ENCODE assay signal across 1 cellular context in the genomic region with DNA sequence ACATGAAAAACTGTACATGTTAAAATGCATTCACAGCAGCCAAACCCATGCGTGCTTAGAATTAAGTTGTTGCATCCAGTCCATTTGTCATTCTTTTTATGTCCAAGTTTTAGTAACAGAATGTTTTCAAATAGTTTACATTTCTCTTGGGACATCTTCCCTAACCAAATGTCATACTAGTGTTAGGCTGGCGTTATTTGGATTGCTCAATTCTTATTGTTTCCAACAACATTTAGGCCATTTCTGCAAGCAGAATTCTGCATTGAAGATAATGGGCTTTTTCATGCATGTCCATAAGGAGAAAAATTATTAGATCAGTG.
TF ChIP-seq lines count a peak whose summit lies in the region.

No MANE protein-coding gene starts in this region.

TF ChIP-seq in HepG2, 621 proteins besides CTCF, POLR2A, EP300 and RAD21 (continued from another document):
- TF ChIP-seq, protein P1, sequence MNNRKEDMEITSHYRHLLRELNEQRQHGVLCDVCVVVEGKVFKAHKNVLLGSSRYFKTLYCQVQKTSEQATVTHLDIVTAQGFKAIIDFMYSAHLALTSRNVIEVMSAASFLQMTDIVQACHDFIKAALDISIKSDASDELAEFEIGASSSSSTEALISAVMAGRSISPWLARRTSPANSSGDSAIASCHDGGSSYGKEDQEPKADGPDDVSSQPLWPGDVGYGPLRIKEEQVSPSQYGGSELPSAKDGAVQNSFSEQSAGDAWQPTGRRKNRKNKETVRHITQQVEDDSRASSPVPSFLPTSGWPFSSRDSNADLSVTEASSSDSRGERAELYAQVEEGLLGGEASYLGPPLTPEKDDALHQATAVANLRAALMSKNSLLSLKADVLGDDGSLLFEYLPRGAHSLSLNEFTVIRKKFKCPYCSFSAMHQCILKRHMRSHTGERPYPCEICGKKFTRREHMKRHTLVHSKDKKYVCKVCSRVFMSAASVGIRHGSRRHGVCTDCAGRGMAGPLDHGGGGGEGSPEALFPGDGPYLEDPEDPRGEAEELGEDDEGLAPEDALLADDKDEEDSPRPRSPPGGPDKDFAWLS (CRISPR knock-in tag; IDR thresholded peaks at IDR 0.05; ENCODE audit: borderline replicate concordance), result no peak
- TF ChIP-seq, protein P2, sequence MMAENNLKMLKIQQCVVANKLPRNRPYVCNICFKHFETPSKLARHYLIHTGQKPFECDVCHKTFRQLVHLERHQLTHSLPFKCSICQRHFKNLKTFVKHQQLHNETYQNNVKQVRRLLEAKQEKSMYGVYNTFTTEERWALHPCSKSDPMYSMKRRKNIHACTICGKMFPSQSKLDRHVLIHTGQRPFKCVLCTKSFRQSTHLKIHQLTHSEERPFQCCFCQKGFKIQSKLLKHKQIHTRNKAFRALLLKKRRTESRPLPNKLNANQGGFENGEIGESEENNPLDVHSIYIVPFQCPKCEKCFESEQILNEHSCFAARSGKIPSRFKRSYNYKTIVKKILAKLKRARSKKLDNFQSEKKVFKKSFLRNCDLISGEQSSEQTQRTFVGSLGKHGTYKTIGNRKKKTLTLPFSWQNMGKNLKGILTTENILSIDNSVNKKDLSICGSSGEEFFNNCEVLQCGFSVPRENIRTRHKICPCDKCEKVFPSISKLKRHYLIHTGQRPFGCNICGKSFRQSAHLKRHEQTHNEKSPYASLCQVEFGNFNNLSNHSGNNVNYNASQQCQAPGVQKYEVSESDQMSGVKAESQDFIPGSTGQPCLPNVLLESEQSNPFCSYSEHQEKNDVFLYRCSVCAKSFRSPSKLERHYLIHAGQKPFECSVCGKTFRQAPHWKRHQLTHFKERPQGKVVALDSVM (CRISPR knock-in tag; IDR thresholded peaks at IDR 0.05), result no peak
- no peak for TF ChIP-seq ZNF121 (CRISPR knock-in tag; IDR thresholded peaks at IDR 0.05)
- no peak for TF ChIP-seq KLF6 (CRISPR knock-in tag; IDR thresholded peaks at IDR 0.05)
- no peak for TF ChIP-seq ZNF558 (CRISPR knock-in tag; IDR thresholded peaks at IDR 0.05; ENCODE audit: borderline replicate concordance)
- TF ChIP-seq GZF1 (CRISPR knock-in tag; IDR thresholded peaks at IDR 0.05), result no peak
- no peak for TF ChIP-seq SIN3B (IDR thresholded peaks at IDR 0.05; ENCODE audit: low read length)
- no peak for TF ChIP-seq ZNF839 (CRISPR knock-in tag; IDR thresholded peaks at IDR 0.05; ENCODE audit: borderline replicate concordance)
- TF ChIP-seq ZNF552 (CRISPR knock-in tag; IDR thresholded peaks at IDR 0.05; ENCODE audit: borderline replicate concordance), result no peak
- no peak for TF ChIP-seq U2AF2 (IDR thresholded peaks at IDR 0.05; ENCODE audit: low read depth, low read length)
- no peak for TF ChIP-seq ZKSCAN1 (IDR thresholded peaks at IDR 0.05; ENCODE audit: low read length)
